ENCODE assay signal across 17 cellular contexts in the genomic region with DNA sequence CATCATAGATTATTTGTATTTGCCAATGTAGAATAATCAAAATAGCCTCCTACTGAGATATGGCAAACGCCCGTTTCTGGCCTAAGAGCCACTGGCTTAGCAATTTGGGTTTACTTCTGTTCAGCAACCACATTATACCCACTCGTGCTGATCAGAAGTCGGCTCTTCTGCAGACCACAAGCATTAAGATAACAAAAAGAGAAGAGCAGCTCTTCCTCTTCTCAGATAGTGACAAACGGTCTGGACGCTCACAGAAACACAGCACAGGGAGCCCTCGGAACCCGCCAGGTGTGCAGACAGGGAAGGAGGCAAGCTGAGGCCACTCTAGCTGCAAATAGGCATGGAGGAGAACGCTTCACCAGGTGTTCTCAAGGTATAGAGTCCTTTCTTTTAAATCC.
DNase-seq lines count a peak whose midpoint lies in the region.
"Had no signal": no experiment of that assay in that cellular context is flagged by ENCODE, and none has a peak within 500 bp of the region (broad histone marks: within the 10 kb centered on the region; RNA-seq: fewer than 3 reads in every experiment).

No MANE protein-coding gene starts in this region.

- DNase-seq in GF-D8 (lab: John Stamatoyannopoulos, UW) = peak; percentile 63
- DNase-seq in NCI-H2107 (lab: John Stamatoyannopoulos, UW) = peak; percentile 25
- no peak for DNase-seq in substantia nigra (lab: John Stamatoyannopoulos, UW)
- no peak for DNase-seq in GM03348 (ENCODE audit: low spot score)
- no peak for DNase-seq in ecto neural progenitor cell (ENCODE audit: low spot score)
- DNase-seq in stimulated activated CD4-positive, alpha-beta T cell treated with anti-CD3 and anti-CD28 coated beads, Interleukin-4, amount 100 ng/mL, for 24 hours = no peak
- DNase-seq: amniotic stem cell; erythroblast; glutamatergic neuron; KG1; mesendoderm; NCI-H1694 treated with DMSO at 0.1 percent for 48 hours; NCI-H774; stimulated activated CD4-positive, alpha-beta T cell treated with anti-CD3 and anti-CD28 coated beads, Interleukin-4, amount 100 ng/mL, for 4 hours; T1000; uterus had no signal

- peak overlapping the region; percentile 54 for H3K27ac ChIP-seq in angular gyrus (ENCODE audit: low read depth, low read length)
- H3K27ac ChIP-seq in substantia nigra (ENCODE audit: low read depth, low read length, poor library complexity, severe bottlenecking) = peak overlapping the region; percentile 56
- H3K27ac ChIP-seq: uterus had no signal

Comparison
In these comparisons a context has a peak if more than half of its experiments do, and no peak if none do; other contexts are left out.
1. DNase-seq: peak in GF-D8 (single experiment) and NCI-H2107 (single experiment); none in substantia nigra (0 of 49), GM03348 (single experiment), ecto neural progenitor cell (single experiment) and stimulated activated CD4-positive, alpha-beta T cell treated with anti-CD3 and anti-CD28 coated beads, Interleukin-4, amount 100 ng/mL, for 24 hours (single experiment).